ENCODE assay signal across 8 cellular contexts in genomic region chr7:149027560-149028345, GRCh38. TPM values are rescaled to one million over a fixed set of nuclear protein-coding genes. Genes with fewer than 3 reads are reported as not detected.
DNase-seq lines count a peak whose midpoint lies in the region; ATAC-seq and TF ChIP-seq lines count a peak whose summit lies in the region.

No MANE protein-coding gene starts in this region.

- peak overlapping the region; percentile 98 for H3K4me3 Mint-ChIP-seq in HFFc6
- peak overlapping the region; percentile 94 for H3K4me3 Mint-ChIP-seq in activated naive CD8-positive, alpha-beta T cell treated with anti-CD3 and anti-CD28 coated beads, Interleukin-2, amount 10 ng/mL, durations not matched to agents 7 days and 5 days

- H3K36me3 Mint-ChIP-seq in HFFc6 (ENCODE audit: low read depth): peaks cover 10% of the 10 kb centered on the region; the same call in 1 of the 2 replicates
- H3K36me3 Mint-ChIP-seq in activated naive CD8-positive, alpha-beta T cell treated with anti-CD3 and anti-CD28 coated beads, Interleukin-2, amount 10 ng/mL, durations not matched to agents 7 days and 5 days: no peaks in the 10 kb centered on the region

- peak overlapping the region; percentile 88 for H3K27ac Mint-ChIP-seq in HFFc6
- H3K27ac Mint-ChIP-seq in activated naive CD8-positive, alpha-beta T cell treated with anti-CD3 and anti-CD28 coated beads, Interleukin-2, amount 10 ng/mL, durations not matched to agents 7 days and 5 days: peak overlapping the region; percentile 86

- TF ChIP-seq CTCF in HFFc6 (IDR thresholded peaks at IDR 0.05) (no peak), spleen (IDR thresholded peaks at IDR 0.05 in 8 of 11, conservative IDR thresholded peaks at IDR 0.05 in 3 of 11) (no peak), GM13977 (IDR thresholded peaks at IDR 0.05; ENCODE audit: extremely low read depth, insufficient read depth, missing control alignments) (no peak)

- H3K36me3 ChIP-seq in spleen: peaks cover 0 to 11% (median 0%) of the 10 kb centered on the region in 6 donors

- intact Hi-C loops in spleen (cut with DNase I; ENCODE audit: low total_unique reads): no loop called here

- no peaks in the 10 kb centered on the region for H3K27me3 ChIP-seq in spleen (replicated peaks in 1 of 7)

- H3K4me1 ChIP-seq in spleen: peaks cover 12 to 64% (median 42%) of the 10 kb centered on the region in 6 donors

- POLR2A ChIA-PET in activated naive CD8-positive, alpha-beta T cell treated with anti-CD3 and anti-CD28 coated beads, Interleukin-2, amount 10 ng/mL, durations not matched to agents 7 days and 5 days (lab: Charles Lee): interaction anchor here (0.6 to 2.9 kb wide), 5 partner anchors 22 to 119 kb away, joined by 3 to 12 read pairs (median 3); no protein-coding TSS in a partner anchor

- DNase-seq in AG20443 (ENCODE audit: low spot score) (peak; percentile 32), HFFc6 (peak; percentile 9), spleen (no peak), HPDE6-E6E7 (ENCODE audit: extremely low spot score) (no peak), GM13977 (ENCODE audit: low spot score) (no peak)
- no peak for DNase-seq in activated naive CD8-positive, alpha-beta T cell treated with anti-CD3 and anti-CD28 coated beads, Interleukin-2, amount 10 ng/mL, durations not matched to agents 7 days and 5 days

- peaks cover 44% of the 10 kb centered on the region for H3K4me1 Mint-ChIP-seq in HFFc6 (ENCODE audit: low read depth)
- H3K4me1 Mint-ChIP-seq in activated naive CD8-positive, alpha-beta T cell treated with anti-CD3 and anti-CD28 coated beads, Interleukin-2, amount 10 ng/mL, durations not matched to agents 7 days and 5 days: peaks cover 38% of the 10 kb centered on the region

- ATAC-seq in activated naive CD8-positive, alpha-beta T cell treated with anti-CD3 and anti-CD28 coated beads, Interleukin-2, amount 10 ng/mL, durations not matched to agents 7 days and 5 days (ENCODE audit: low read depth): no peak
- ATAC-seq in activated CD4-positive, CD25-positive, alpha-beta regulatory T cell treated with anti-CD3 and anti-CD28 coated beads, Interleukin-2, amount 50 U/mL, for 24 hours: no peak

- H3K9me3 ChIP-seq in iPS-18c (ENCODE audit: control insufficient read depth, insufficient read depth, low read length) (no peaks in the 10 kb centered on the region), spleen (no peaks in the 10 kb centered on the region)

- H3K9me3 Mint-ChIP-seq in HFFc6: no peaks in the 10 kb centered on the region
- no peaks in the 10 kb centered on the region for H3K9me3 Mint-ChIP-seq in activated naive CD8-positive, alpha-beta T cell treated with anti-CD3 and anti-CD28 coated beads, Interleukin-2, amount 10 ng/mL, durations not matched to agents 7 days and 5 days

- H3K27me3 Mint-ChIP-seq in HFFc6 (ENCODE audit: insufficient read depth): peaks cover 2% of the 10 kb centered on the region
- H3K27me3 Mint-ChIP-seq in activated naive CD8-positive, alpha-beta T cell treated with anti-CD3 and anti-CD28 coated beads, Interleukin-2, amount 10 ng/mL, durations not matched to agents 7 days and 5 days: no peaks in the 10 kb centered on the region

- TF ChIP-seq POLR2A in spleen (IDR thresholded peaks at IDR 0.05): no peak

- H3K27ac ChIP-seq in spleen: peak overlapping the region; percentile 82 to 94 (median 92)

- 0 to 2% (median 1%) methylated on average over 18 to 43 of the region's 43 CpGs for whole genome bisulfite sequencing in spleen, 5 donors

- in situ Hi-C loops in GM13977 (cut with MboI; ENCODE audit: low pct_unique_long_range_greater_than_20kb, low sequenced_read_pairs, unreplicated experiment): no loop called here

- H3K4me3 ChIP-seq in iPS-18c (ENCODE audit: insufficient read depth, low read depth, low read length) (peak overlapping the region; percentile 95), spleen (peak overlapping the region; percentile 80 to 94 (median 88))

RNA-seq across cellular contexts. Expression of gene PDIA4, which starts 0.6 kb away (rescaled TPM):
- 100 to 1,000 TPM; 185 to 210 (median 200) TPM for total RNA-seq in HFFc6 (2021; fragmentation: NEBNext Ultra II Directional; extraction: Animal tissue kit (Norgen Biotek cat#: 25700))
- total RNA-seq in activated naive CD8-positive, alpha-beta T cell treated with anti-CD3 and anti-CD28 coated beads, Interleukin-2, amount 10 ng/mL, durations not matched to agents 7 days and 5 days: 10 to 100 TPM; 56.6 to 56.8 TPM
- total RNA-seq in spleen: 100 to 1,000 TPM in 3 of 7 donors, 10 to 100 TPM in 4; 81.1 to 160 (median 90.0) TPM
- polyA plus RNA-seq in spleen: 10 to 100 TPM; 21.6 to 33.2 (median 33.2) TPM

Comparison
In these comparisons a context has a peak if more than half of its experiments do, and no peak if none do; other contexts are left out.
1. DNase-seq: peak in AG20443 (single experiment) and HFFc6 (single experiment); none in activated naive CD8-positive, alpha-beta T cell treated with anti-CD3 and anti-CD28 coated beads, Interleukin-2, amount 10 ng/mL, durations not matched to agents 7 days and 5 days (single experiment), spleen (single experiment), HPDE6-E6E7 (single experiment) and GM13977 (single experiment).